In the genomic region with DNA sequence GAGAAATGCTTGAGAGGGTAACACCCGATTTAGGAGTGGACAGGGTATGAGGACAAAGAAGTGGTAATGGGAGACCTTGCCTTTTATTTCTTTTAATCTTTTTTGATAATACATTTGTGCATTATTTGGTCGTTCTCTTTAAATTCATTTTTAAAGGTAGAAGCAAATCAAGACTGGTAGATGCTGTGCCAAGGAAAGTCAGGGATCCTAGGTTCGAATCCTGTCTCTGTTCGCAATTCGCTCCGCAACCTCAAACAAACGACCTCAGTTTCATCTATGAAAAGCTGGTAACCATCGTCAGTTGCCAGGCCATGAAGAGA, we compare ENCODE assay signal across 8 cellular contexts. TPM values are rescaled to one million over a fixed set of nuclear protein-coding genes. Genes with fewer than 3 reads are reported as not detected.
A peak's percentile ranks its signal among the peaks of the same experiment; 100 is the strongest.
DNase-seq lines count a peak whose midpoint lies in the region; ATAC-seq and TF ChIP-seq lines count a peak whose summit lies in the region.

No MANE protein-coding gene starts in this region.

- no peak overlapping the region for H4K8ac ChIP-seq in H9 (replicated peaks; ENCODE audit: insufficient read length, low read depth, low read length)

- peak overlapping the region; percentile 83 for H3K4me2 ChIP-seq in H9 (ENCODE audit: insufficient read depth, insufficient read length, low read length)

- no peak overlapping the region for H3K14ac ChIP-seq in H9 (ENCODE audit: insufficient read depth, low read length)

- no peak overlapping the region for H4K5ac ChIP-seq in H9 (ENCODE audit: insufficient read length, low read depth, low read length)

- H3K9me3 Mint-ChIP-seq in H9 = no peaks in the 10 kb centered on the region; a peak in 1 of 5 replicates

- H3K56ac ChIP-seq in H9 (ENCODE audit: insufficient read length, low read depth, low read length) = no peak overlapping the region

- no peak overlapping the region for H2BK120ac ChIP-seq in H9 (ENCODE audit: low read depth, low read length, poor library complexity, severe bottlenecking)

- H2BK20ac ChIP-seq in H9 (ENCODE audit: low read depth, low read length, poor library complexity, severe bottlenecking) = no peak overlapping the region

- H3K4me1 ChIP-seq in H9 (ENCODE audit: insufficient read depth, low read length) (no peaks in the 10 kb centered on the region), right cardiac atrium (ENCODE audit: control insufficient read depth, insufficient read depth, low read length) (peaks cover 3% of the 10 kb centered on the region), skeletal muscle tissue (ENCODE audit: control insufficient read depth in 3 of 3, insufficient read depth in 3 of 3, low read length in 3 of 3) (peaks cover 6 to 13% (median 11%) of the 10 kb centered on the region in 3 donors)

- H3K4me1 Mint-ChIP-seq in H9 = peaks cover 2 to 9% of the 10 kb centered on the region in 2 experiments; a peak in 3 of 4 replicates
- H3K4me1 Mint-ChIP-seq in T-helper 17 cell = peaks cover 9% of the 10 kb centered on the region

- H3K9me3 ChIP-seq in H9 (ENCODE audit: control insufficient read depth, low read depth, low read length) = no peaks in the 10 kb centered on the region
- no peaks in the 10 kb centered on the region for H3K9me3 ChIP-seq in T-helper 17 cell (ENCODE audit: control insufficient read depth, low read length, poor library complexity, severe bottlenecking)
- H3K9me3 ChIP-seq in right cardiac atrium (ENCODE audit: control insufficient read depth, low read length) = no peaks in the 10 kb centered on the region
- no peaks in the 10 kb centered on the region for H3K9me3 ChIP-seq in skeletal muscle tissue (ENCODE audit: control insufficient read depth in 3 of 3, low read length in 3 of 3)

- H4K91ac ChIP-seq in H9 (ENCODE audit: insufficient read length, low read depth, low read length) = no peak overlapping the region

- DNase-seq in H9 = no peak
- no peak for DNase-seq in T-helper 17 cell
- no peak for DNase-seq in right cardiac atrium
- DNase-seq in NCI-H345 (lab: John Stamatoyannopoulos, UW) = no peak
- DNase-seq in hepatic stellate cell (ENCODE audit: low spot score) = no peak
- DNase-seq in cortex of kidney (lab: John Stamatoyannopoulos, UW) = no peak

- no peak overlapping the region for H2BK12ac ChIP-seq in H9 (ENCODE audit: insufficient read length, low read depth, low read length)

- no peak overlapping the region for H3K27ac Mint-ChIP-seq in H9
- peak overlapping the region; percentile 92 for H3K27ac Mint-ChIP-seq in T-helper 17 cell

- no peak overlapping the region for H3K23ac ChIP-seq in H9 (ENCODE audit: insufficient read length, low read depth, low read length)

- peak overlapping the region; percentile 98 for H2AFZ ChIP-seq in H9 (ENCODE audit: low read length)

- H3K4ac ChIP-seq in H9 (ENCODE audit: low read depth, low read length) = no peak overlapping the region

- no peaks in the 10 kb centered on the region for H3K79me2 ChIP-seq in H9 (ENCODE audit: insufficient read depth, low read length)

- H3K36me3 Mint-ChIP-seq in H9 (ENCODE audit: insufficient read depth in 1 of 3, low read depth in 3 of 3) (peaks cover 23 to 39% (median 35%) of the 10 kb centered on the region in 3 experiments), T-helper 17 cell (ENCODE audit: low read depth) (peaks cover 13% of the 10 kb centered on the region)

- peaks cover 33 to 35% (median 34%) of the 10 kb centered on the region in 3 donors for H3K36me3 ChIP-seq in skeletal muscle tissue (ENCODE audit: control insufficient read depth in 3 of 3, insufficient read depth in 3 of 3, low read length in 3 of 3)

- H3T11ph ChIP-seq in H9 (ENCODE audit: low read length) = no peak overlapping the region

- H3K27ac ChIP-seq in H9 (ENCODE audit: insufficient read length, low read depth, low read length) = no peak overlapping the region
- no peak overlapping the region for H3K27ac ChIP-seq in right cardiac atrium (ENCODE audit: low read length)
- no peak overlapping the region for H3K27ac ChIP-seq in skeletal muscle tissue (ENCODE audit: low read depth, low read length)

- H3K4me3 ChIP-seq in right cardiac atrium (ENCODE audit: low read length) = peak overlapping the region; percentile 83
- peak overlapping the region; percentile 81 to 91 (median 91) for H3K4me3 ChIP-seq in skeletal muscle tissue (ENCODE audit: low read length in 3 of 3)

- WGBS in H9 (ENCODE audit: extremely low coverage, insufficient read length, low lambda C conversion rate) = no CpG with 5 or more reads among the region's 8 CpGs
- WGBS in right cardiac atrium = 14% methylated on average over 8 of the region's 8 CpGs

- H2AK5ac ChIP-seq in H9 (ENCODE audit: insufficient read length, low read length) = no peak overlapping the region

- no peak for TF ChIP-seq CTCF in H9 (conservative IDR thresholded peaks at IDR 0.05)

- H3K27me3 ChIP-seq in H9 (ENCODE audit: insufficient read depth, low read length) (no peaks in the 10 kb centered on the region; the same call in 1 of the 2 replicates), right cardiac atrium (ENCODE audit: control insufficient read depth, insufficient read depth) (no peaks in the 10 kb centered on the region), skeletal muscle tissue (ENCODE audit: control insufficient read depth in 3 of 3, insufficient read depth in 3 of 3, low read length in 3 of 3) (peaks cover 0 to 9% (median 4%) of the 10 kb centered on the region in 3 donors)

- H2BK5ac ChIP-seq in H9 (ENCODE audit: insufficient read length, low read length) = no peak overlapping the region

- H3K4me3 Mint-ChIP-seq in H9 = peak overlapping the region; percentile 96 to 100
- H3K4me3 Mint-ChIP-seq in T-helper 17 cell = peak overlapping the region; percentile 98

- H2BK15ac ChIP-seq in H9 (ENCODE audit: low read depth, low read length) = no peak overlapping the region

- no peaks in the 10 kb centered on the region for H4K20me1 ChIP-seq in H9 (ENCODE audit: control insufficient read depth, insufficient read depth, insufficient read length)

- peaks cover 6% of the 10 kb centered on the region for H3K23me2 ChIP-seq in H9 (ENCODE audit: insufficient read length, low read depth, low read length, poor library complexity, severe bottlenecking)

- no peak overlapping the region for H3K18ac ChIP-seq in H9 (ENCODE audit: insufficient read length, low read depth, low read length)

- intact Hi-C loops in right cardiac atrium (cut with DNase I) = no loop called here

- H3K79me1 ChIP-seq in H9 (ENCODE audit: insufficient read depth, low read depth, low read length, poor library complexity, severe bottlenecking) = no peaks in the 10 kb centered on the region

- H3K27me3 Mint-ChIP-seq in H9 (ENCODE audit: low read depth) (peaks cover 22% of the 10 kb centered on the region), T-helper 17 cell (peaks cover 33% of the 10 kb centered on the region)

- H3K9ac ChIP-seq in H9 (ENCODE audit: extremely low read depth, insufficient read length, low read length) (peak overlapping the region; percentile 17), skeletal muscle tissue (ENCODE audit: low read depth in 1 of 3, low read length in 3 of 3) (peak overlapping the region in 2 of 3 donors; percentile 12 to 92)

- no peak for ATAC-seq in T-helper 17 cell
- no peak for ATAC-seq in right cardiac atrium
- no peak for ATAC-seq in HG03565 (IDR thresholded peaks at IDR 0.05; ENCODE audit: unreplicated experiment)

RNA-seq across cellular contexts. Expression of gene TMED9, which starts 0.4 kb away (rescaled TPM):
- total RNA-seq in H9 (2021) = 155 and 156 TPM in 2 replicates
- total RNA-seq in T-helper 17 cell = 10 to 100 TPM; 63.3 to 69.6 TPM
- total RNA-seq in right cardiac atrium = 100 to 1,000 TPM in 1 of 4 donors, 10 to 100 TPM in 3; 64.4 to 102 (median 74.0) TPM
- 84.6 TPM for polyA plus RNA-seq in right cardiac atrium
- 37.6 TPM for total RNA-seq in skeletal muscle tissue

RNA-seq across cellular contexts. Expression of gene B4GALT7, which starts 8.3 kb away (rescaled TPM):
- total RNA-seq in H9 (2021) (26.3 TPM in 2 replicates), T-helper 17 cell (10 to 100 TPM; 24.7 to 27.3 TPM), right cardiac atrium (10 to 100 TPM; 15.8 to 24.1 (median 20.7) TPM), skeletal muscle tissue (12.0 TPM)
- polyA plus RNA-seq in right cardiac atrium = 24.1 TPM

RNA-seq across cellular contexts. Expression of gene FAM193B, which starts 37.3 kb away (rescaled TPM):
- total RNA-seq in H9 (2021) = 65.0 and 71.5 TPM in 2 replicates
- 100 to 1,000 TPM; 143 to 167 TPM for total RNA-seq in T-helper 17 cell
- total RNA-seq in right cardiac atrium = 10 to 100 TPM; 24.9 to 34.2 (median 27.7) TPM
- polyA plus RNA-seq in right cardiac atrium = 41.8 TPM
- 11.0 TPM for total RNA-seq in skeletal muscle tissue
